In genomic region chr3:78023257-78023656, GRCh38 we compare ENCODE assay signal across 29 cellular contexts.
"Had no signal": no experiment of that assay in that cellular context is flagged by ENCODE, and none has a peak within 500 bp of the region (broad histone marks: within the 10 kb centered on the region; RNA-seq: fewer than 3 reads in every experiment).

No MANE protein-coding gene starts in this region.

- H3K27ac ChIP-seq: adrenal gland, body of pancreas, esophagus muscularis mucosa, foreskin keratinocyte, gastrocnemius medialis, heart left ventricle had no signal

- FAIRE-seq: colon had no signal

- H3K4me3 ChIP-seq: adrenal gland, body of pancreas, esophagus muscularis mucosa, gastrocnemius medialis, heart left ventricle had no signal

- ATAC-seq: activated CD8-positive, alpha-beta T cell treated with anti-CD3 and anti-CD28 coated beads for 36 hours; activated T-cell treated with anti-CD3 and anti-CD28 coated beads, Interleukin-2, amount 50 U/mL, for 4 hours; activated T-helper 17 cell treated with anti-CD3 and anti-CD28 coated beads, Interleukin-2, amount 50 U/mL, for 72 hours; body of pancreas; effector memory CD8-positive, alpha-beta T cell; foreskin keratinocyte; gastrocnemius medialis; heart left ventricle; WTC11 had no signal

- H3K9me3 ChIP-seq: adrenal gland, body of pancreas, esophagus muscularis mucosa, gastrocnemius medialis, heart left ventricle had no signal

- DNase-seq: activated CD4-positive, alpha-beta T cell treated with anti-CD3 and anti-CD28 coated beads for 48 hours; activated CD4-positive, alpha-beta T cell treated with anti-CD3 and anti-CD28 coated beads, Interleukin-2, amount 50 U/mL, for 1 hour; activated CD4-positive, alpha-beta T cell treated with anti-CD3 and anti-CD28 coated beads, Interleukin-2, amount 50 U/mL, for 48 hours; activated CD8-positive, alpha-beta memory T cell treated with anti-CD3 and anti-CD28 coated beads for 24 hours; activated CD8-positive, alpha-beta T cell treated with anti-CD3 and anti-CD28 coated beads for 36 hours; activated effector memory CD4-positive, alpha-beta T cell treated with Interleukin-2 at 50 U/mL for 16 hours; activated gamma-delta T cell treated with Interleukin-2 at 50 U/mL for 16 hours; activated naive CD4-positive, alpha-beta T cell treated with anti-CD3 and anti-CD28 coated beads, Interleukin-2, amount 50 U/mL, for 16 hours; activated naive CD4-positive, alpha-beta T cell treated with Interleukin-2 at 50 U/mL for 16 hours; activated T-cell treated with anti-CD3 and anti-CD28 coated beads, Interleukin-2, amount 50 U/mL, for 4 hours; adrenal gland; amygdala; aorta; body of pancreas; caudate nucleus; cortex of kidney; dermis blood vessel endothelial cell; effector CD4-positive, alpha-beta T cell; effector memory CD8-positive, alpha-beta T cell; erythroblast; foreskin keratinocyte; gastrocnemius medialis; glutamatergic neuron; heart left ventricle; T-helper 2 cell had no signal

- H3K4me1 ChIP-seq: body of pancreas, esophagus muscularis mucosa, foreskin keratinocyte, gastrocnemius medialis, heart left ventricle had no signal

- H3K27me3 ChIP-seq: adrenal gland, body of pancreas, esophagus muscularis mucosa, foreskin keratinocyte, gastrocnemius medialis, heart left ventricle had no signal

- H3K36me3 ChIP-seq: adrenal gland, esophagus muscularis mucosa, gastrocnemius medialis, heart left ventricle had no signal
